ENCODE assay signal across 7 cellular contexts in the genomic region with DNA sequence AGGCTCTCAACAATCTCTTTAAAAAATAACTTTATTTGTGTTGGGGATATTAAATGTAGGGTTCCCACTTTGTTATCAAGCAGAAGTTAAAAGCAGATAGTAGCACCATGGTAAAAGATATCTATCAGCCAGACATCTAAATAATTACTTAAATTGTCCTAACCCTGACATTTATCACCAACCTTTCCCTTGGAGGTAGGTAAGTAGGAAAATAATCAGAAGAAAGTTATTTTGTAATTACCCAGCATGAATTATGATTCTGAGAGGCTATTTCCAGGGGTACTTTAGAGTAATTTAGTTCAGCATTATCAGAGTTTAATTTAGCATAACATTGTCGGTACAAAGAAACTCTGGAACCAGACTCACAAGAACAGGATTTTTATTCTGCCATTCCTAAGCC. TPM values are rescaled to one million over a fixed set of nuclear protein-coding genes. Genes with fewer than 3 reads are reported as not detected.
"Had no signal": no experiment of that assay in that cellular context is flagged by ENCODE, and none has a peak within 500 bp of the region (broad histone marks: within the 10 kb centered on the region; RNA-seq: fewer than 3 reads in every experiment).

No MANE protein-coding gene starts in this region.

- H3K4me3 ChIP-seq: K562 had no signal

- ATAC-seq: HepG2, K562 had no signal

- DNase-seq: IMR-90 had no signal

- H3K27ac ChIP-seq: HL-60 had no signal

RNA-seq across cellular contexts. Expression of a gene that starts 23.2 kb away (rescaled TPM):
- total RNA-seq: HepG2, HT-29, HT1080, IMR-90, K562 had no signal
- polyA plus RNA-seq: HepG2, IgD-negative memory B cell, IMR-90, K562 had no signal
